19 cellular contexts compared by ENCODE assay signal in the genomic region with DNA sequence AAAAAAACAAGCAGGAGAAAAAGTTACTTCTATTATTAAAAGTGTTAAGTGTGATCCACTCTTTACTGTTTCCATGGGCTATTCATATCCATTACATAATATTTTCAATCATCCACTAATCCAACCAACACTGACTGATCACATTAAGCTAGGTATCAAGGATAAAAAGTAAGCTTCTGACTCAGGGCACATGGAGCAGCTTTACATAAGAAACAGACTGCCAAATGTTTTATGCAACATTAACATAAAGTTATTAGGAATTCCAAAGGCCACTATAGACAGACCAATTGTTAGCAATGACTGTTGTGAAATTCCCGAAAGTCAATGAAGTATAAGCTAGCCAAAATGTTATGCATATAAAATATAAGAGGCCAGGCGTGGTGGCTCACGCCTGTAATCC.
DNase-seq lines count a peak whose midpoint lies in the region; ATAC-seq and TF ChIP-seq lines count a peak whose summit lies in the region.
"Had no signal": no experiment of that assay in that cellular context is flagged by ENCODE, and none has a peak within 500 bp of the region (broad histone marks: within the 10 kb centered on the region; RNA-seq: fewer than 3 reads in every experiment).

No MANE protein-coding gene starts in this region.

- DNase-seq in Karpas-422 (no peak), retinal pigment epithelial cell (ENCODE audit: low read depth) (peak; percentile 93), NCI-H2107 (lab: John Stamatoyannopoulos, UW) (no peak)
- DNase-seq: ACHN, AML-193, COR-L47, DMS153, H9, NCI-H1105 treated with DMSO at 0.1 percent for 48 hours, NCI-H187, NCI-H2171 treated with DMSO at 0.1 percent for 48 hours, NCI-H446 treated with DMSO at 0.1 percent for 48 hours, NCI-H748 treated with DMSO at 0.1 percent for 48 hours, SHP77 had no signal

- H3K27me3 ChIP-seq in DOHH2 (ENCODE audit: control insufficient read depth, low read length) (no peaks in the 10 kb centered on the region), Karpas-422 (ENCODE audit: low read length) (no peaks in the 10 kb centered on the region)

- H4K20me1 ChIP-seq in DOHH2 (ENCODE audit: control insufficient read depth, insufficient read depth, low read depth, low read length) (no peaks in the 10 kb centered on the region), Karpas-422 (ENCODE audit: insufficient read depth, low read depth, low read length) (no peaks in the 10 kb centered on the region)

- H3K36me3 ChIP-seq in DOHH2 (ENCODE audit: control insufficient read depth, low read length) (peaks cover 42% of the 10 kb centered on the region), Karpas-422 (ENCODE audit: insufficient read depth, low read length) (no peaks in the 10 kb centered on the region)

- TF ChIP-seq CTCF in DOHH2 (IDR thresholded peaks at IDR 0.05; ENCODE audit: low read depth, low read length, poor library complexity, severe bottlenecking) (no peak), retinal pigment epithelial cell (conservative IDR thresholded peaks at IDR 0.05; ENCODE audit: low read depth, low read length) (no peak)

- H3K4me3 ChIP-seq in DOHH2 (ENCODE audit: low read length): peak overlapping the region; percentile 68
- peak overlapping the region; percentile 50; the same call in 1 of the 2 replicates for H3K4me3 ChIP-seq in Karpas-422 (ENCODE audit: low read length)
- no peak overlapping the region for H3K4me3 ChIP-seq in retinal pigment epithelial cell (ENCODE audit: low read length)

- ATAC-seq in esophagus mucosa (peak; percentile 70), HG03442 (IDR thresholded peaks at IDR 0.05; ENCODE audit: unreplicated experiment) (no peak), GM19324 (IDR thresholded peaks at IDR 0.05; ENCODE audit: low FRiP score, unreplicated experiment) (no peak)
- ATAC-seq: SK-N-SH treated with all-trans-retinoic acid at 6 μM for 48 hours had no signal

- H3K4me1 ChIP-seq in DOHH2 (ENCODE audit: control insufficient read depth, low read length): peaks cover 93% of the 10 kb centered on the region
- H3K4me1 ChIP-seq in Karpas-422 (ENCODE audit: low read length): peaks cover 87% of the 10 kb centered on the region

- H3K27ac ChIP-seq in DOHH2 (ENCODE audit: low read depth, low read length): peak overlapping the region; percentile 99
- peak overlapping the region; percentile 99 for H3K27ac ChIP-seq in Karpas-422 (ENCODE audit: low read length)

- H2AFZ ChIP-seq in Karpas-422 (ENCODE audit: low read length): no peak overlapping the region

- H3K79me2 ChIP-seq in DOHH2 (ENCODE audit: control insufficient read depth, low read length) (peaks cover 44% of the 10 kb centered on the region), Karpas-422 (ENCODE audit: low read length) (peaks cover 62% of the 10 kb centered on the region)

- peak overlapping the region; percentile 61 for H3K9ac ChIP-seq in Karpas-422 (ENCODE audit: low read length)

- H3K9me3 ChIP-seq in DOHH2 (ENCODE audit: control insufficient read depth, insufficient read depth, low read length) (no peaks in the 10 kb centered on the region), Karpas-422 (ENCODE audit: low read length) (no peaks in the 10 kb centered on the region)

- H3K9me2 ChIP-seq in DOHH2 (replicated peaks; ENCODE audit: control insufficient read depth, low read length) (no peaks in the 10 kb centered on the region), Karpas-422 (replicated peaks; ENCODE audit: insufficient read depth, low read length) (no peaks in the 10 kb centered on the region)

- peak overlapping the region; percentile 82 for H3K4me2 ChIP-seq in DOHH2 (ENCODE audit: low read length)
- H3K4me2 ChIP-seq in Karpas-422 (ENCODE audit: low read depth, low read length, poor library complexity, severe bottlenecking): peak overlapping the region; percentile 82

- peaks cover 45% of the 10 kb centered on the region for H3F3A ChIP-seq in DOHH2 (ENCODE audit: control insufficient read depth, insufficient read depth)
